ENCODE assay signal across 13 cellular contexts in genomic region chr11:78349114-78349513, GRCh38.
DNase-seq lines count a peak whose midpoint lies in the region; ATAC-seq, FAIRE-seq and TF ChIP-seq lines count a peak whose summit lies in the region.
"Had no signal": no experiment of that assay in that cellular context is flagged by ENCODE, and none has a peak within 500 bp of the region (broad histone marks: within the 10 kb centered on the region; RNA-seq: fewer than 3 reads in every experiment).

No MANE protein-coding gene starts in this region.

- POLR2A ChIA-PET in HepG2 (lab: Yijun Ruan, JAX), result no interaction called here

- no peaks in the 10 kb centered on the region for H3K79me2 ChIP-seq in HepG2 (ENCODE audit: insufficient read depth, low read length)

- no peaks in the 10 kb centered on the region for H3K9me3 ChIP-seq in HepG2 (ENCODE audit: low read length)
- no peaks in the 10 kb centered on the region for H3K9me3 ChIP-seq in right lobe of liver
- H3K9me3 ChIP-seq in neutrophil, result no peaks in the 10 kb centered on the region
- no peaks in the 10 kb centered on the region for H3K9me3 ChIP-seq in uterus

- H3K4me1 ChIP-seq in HepG2 (ENCODE audit: insufficient read depth, low read length) (peaks cover 24% of the 10 kb centered on the region), right lobe of liver (peaks cover 0 to 4% (median 0%) of the 10 kb centered on the region in 4 donors), neutrophil (ENCODE audit: control insufficient read depth in 1 of 2, insufficient read depth in 1 of 2, low read depth in 1 of 2, low read length in 1 of 2) (peaks cover 38 to 50% of the 10 kb centered on the region in 2 experiments), uterus (peaks cover 4 to 9% of the 10 kb centered on the region in 2 donors)

- no peak for TF ChIP-seq POLR2A in HepG2 (IDR thresholded peaks at IDR 0.05; ENCODE audit: insufficient read depth in 1 of 2, low read depth in 2 of 2, low read length in 2 of 2)
- no peak for TF ChIP-seq POLR2A in right lobe of liver (IDR thresholded peaks at IDR 0.05)
- no peak for TF ChIP-seq POLR2A in uterus (IDR thresholded peaks at IDR 0.05)

- H2AFZ ChIP-seq in HepG2 (ENCODE audit: low read length), result no peak overlapping the region

- ATAC-seq in HepG2 (no peak), right lobe of liver (no peak)

- CTCF ChIA-PET in HepG2 (lab: Yijun Ruan, JAX; ENCODE audit: low intra/inter-chr PET ratio, low total read pairs), result no interaction called here

- H3K4me2 ChIP-seq in HepG2 (ENCODE audit: low read depth, low read length), result no peak overlapping the region

- no peak for DNase-seq in HepG2 (ENCODE audit: low spot score)
- DNase-seq in right lobe of liver, result no peak
- DNase-seq in uterus, result no peak
- no peak for DNase-seq in amygdala (lab: John Stamatoyannopoulos, UW)
- DNase-seq in NCI-H2029 (lab: John Stamatoyannopoulos, UW), result no peak
- DNase-seq in activated CD4-positive, CD25-positive, alpha-beta regulatory T cell (lab: John Stamatoyannopoulos, UW), result no peak
- DNase-seq: C1 segment of cervical spinal cord, cortex of kidney, GF-D8, NCI-H1417, SIG-M5 had no signal

- H3K27me3 ChIP-seq in HepG2 (ENCODE audit: control insufficient read depth in 1 of 2, insufficient read depth in 2 of 2, low read length in 2 of 2) (no peaks in the 10 kb centered on the region), right lobe of liver (no peaks in the 10 kb centered on the region), neutrophil (no peaks in the 10 kb centered on the region), uterus (no peaks in the 10 kb centered on the region)

- H3K36me3 ChIP-seq in HepG2 (replicated peaks in 1 of 2; ENCODE audit: control insufficient read depth in 1 of 2, insufficient read depth in 2 of 2, low read length in 2 of 2) (no peaks in the 10 kb centered on the region), right lobe of liver (no peaks in the 10 kb centered on the region), neutrophil (no peaks in the 10 kb centered on the region), uterus (no peaks in the 10 kb centered on the region)

- no peak for TF ChIP-seq RAD21 in HepG2 (CRISPR knock-in tag; IDR thresholded peaks at IDR 0.05)

- WGBS in HepG2 (ENCODE audit: low lambda C conversion rate), result 98% methylated on average over 3 of the region's 3 CpGs
- WGBS in right lobe of liver (ENCODE audit: insufficient coverage, low coverage, low lambda C conversion rate, missing lambda C conversion rate), result 50% methylated on average over 3 of the region's 3 CpGs

- H3K9ac ChIP-seq in HepG2 (ENCODE audit: insufficient read depth, low read depth, low read length), result no peak overlapping the region

- in situ Hi-C loops in HepG2 (cut with HindIII; ENCODE audit: extremely low pct_ligation_motif_present, low pct_unique_long_range_greater_than_20kb), result no loop called here

- FAIRE-seq in HepG2 (lab: Jason Lieb, UNC), result no peak

- no peaks in the 10 kb centered on the region for H4K20me1 ChIP-seq in HepG2 (ENCODE audit: insufficient read depth, low read length)

- H3K27ac ChIP-seq in HepG2 (ENCODE audit: extremely low read length, insufficient read depth, low read length) (no peak overlapping the region), right lobe of liver (peak overlapping the region in 1 of 3 donors; percentile 59), cingulate gyrus (ENCODE audit: low read depth, low read length) (peak overlapping the region; percentile 60), neutrophil (peak overlapping the region; percentile 93), uterus (peak overlapping the region; percentile 53 to 80)

- no peak overlapping the region for H3K4me3 ChIP-seq in HepG2 (replicated peaks in 1 of 3; ENCODE audit: insufficient read depth in 1 of 3, low read depth in 2 of 3, low read length in 3 of 3)
- H3K4me3 ChIP-seq in right lobe of liver, result no peak overlapping the region
- peak overlapping the region; percentile 52 to 53 for H3K4me3 ChIP-seq in neutrophil (ENCODE audit: low read depth in 1 of 2, low read length in 1 of 2)
- H3K4me3 ChIP-seq in uterus, result no peak overlapping the region

- TF ChIP-seq CTCF in HepG2 (CRISPR knock-in tag; IDR thresholded peaks at IDR 0.05) (no peak), right lobe of liver (IDR thresholded peaks at IDR 0.05) (no peak), neutrophil (IDR thresholded peaks at IDR 0.05) (no peak), uterus (IDR thresholded peaks at IDR 0.05) (no peak)

- TF ChIP-seq EP300 in HepG2 (IDR thresholded peaks at IDR 0.05; ENCODE audit: low read depth in 2 of 2, low read length in 2 of 2) (no peak), HepG2 (CRISPR knock-in tag; IDR thresholded peaks at IDR 0.05; ENCODE audit: borderline replicate concordance) (no peak)

- intact Hi-C loops in HepG2 (cut with micrococcal nuclease; ENCODE audit: unreplicated experiment), result no loop called here
- intact Hi-C loops in right lobe of liver (cut with DNase I), result no loop called here
- intact Hi-C loops in uterus (cut with DNase I; ENCODE audit: low total_unique reads), result no loop called here

- no TSS peak for BruUV-seq in HepG2 (replicated peaks; lab: Mats Ljungman, UMichigan)

TF ChIP-seq in HepG2, 621 proteins besides CTCF, POLR2A, EP300 and RAD21:
- TF ChIP-seq ZFP90 (CRISPR knock-in tag; IDR thresholded peaks at IDR 0.05; ENCODE audit: borderline replicate concordance), result no peak
- no peak for TF ChIP-seq KAT7 (CRISPR knock-in tag; IDR thresholded peaks at IDR 0.05; ENCODE audit: borderline replicate concordance)
- TF ChIP-seq MAFK (conservative IDR thresholded peaks at IDR 0.05 in 1 of 2, IDR thresholded peaks at IDR 0.05 in 1 of 2; ENCODE audit: low read length in 2 of 2), result peak in 1 of 2 experiments; percentile 65; a peak in 2 of 4 replicates
- no peak for TF ChIP-seq ZEB1 (IDR thresholded peaks at IDR 0.05; ENCODE audit: insufficient replicate concordance, low read depth)
- 0 out of 2 replicates have a peak, but pooled peaks have one; percentile 12 for TF ChIP-seq MAFF (IDR thresholded peaks at IDR 0.05; ENCODE audit: low read depth, low read length)
- no peak for TF ChIP-seq NAIF1 (CRISPR knock-in tag; IDR thresholded peaks at IDR 0.05; ENCODE audit: borderline replicate concordance)

Comparison
In these comparisons a context has a peak if more than half of its experiments do, and no peak if none do; other contexts are left out.
1. H3K4me3 ChIP-seq: peak in neutrophil (2 of 2); none in HepG2 (0 of 3), right lobe of liver (0 of 3) and uterus (0 of 2).